In the genomic region with DNA sequence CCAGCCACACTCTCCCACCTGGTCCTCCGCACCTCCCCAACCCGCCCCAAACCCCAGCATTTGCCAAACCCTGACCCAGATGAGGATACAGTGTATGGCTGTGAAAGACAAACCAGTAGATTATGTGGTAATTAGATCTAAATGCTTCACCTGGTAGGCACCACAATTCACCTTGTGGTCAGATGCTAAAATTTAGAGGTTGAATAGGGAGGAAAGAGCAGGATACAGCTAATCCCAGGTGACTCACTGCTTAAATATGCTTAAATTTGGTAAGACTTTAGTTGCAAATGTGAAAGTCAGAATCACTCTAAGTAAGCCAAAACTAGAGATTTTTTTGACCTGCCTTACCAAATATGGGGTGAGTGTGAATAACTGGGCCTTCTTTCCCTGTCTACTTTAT, we compare ENCODE assay signal across 17 cellular contexts.
DNase-seq lines count a peak whose midpoint lies in the region; ATAC-seq, FAIRE-seq and TF ChIP-seq lines count a peak whose summit lies in the region.
"Had no signal": no experiment of that assay in that cellular context is flagged by ENCODE, and none has a peak within 500 bp of the region (broad histone marks: within the 10 kb centered on the region; RNA-seq: fewer than 3 reads in every experiment).

No MANE protein-coding gene starts in this region.

- H3K36me3 Mint-ChIP-seq in astrocyte (ENCODE audit: low read depth, unreplicated experiment), result no peaks in the 10 kb centered on the region
- H3K36me3 Mint-ChIP-seq: natural killer cell had no signal

- H4K20me1 ChIP-seq in astrocyte (ENCODE audit: insufficient read depth, low read length), result no peaks in the 10 kb centered on the region

- H3K9ac ChIP-seq in astrocyte (ENCODE audit: low read length), result no peak overlapping the region

- DNase-seq in HS-27A (ENCODE audit: low read depth), result peak; percentile 39
- peak; percentile 31 for DNase-seq in astrocyte (ENCODE audit: low read depth)
- peak; percentile 5 for DNase-seq in glomerular visceral epithelial cell (ENCODE audit: extremely low spot score)
- DNase-seq in spleen, result no peak
- no peak for DNase-seq in sigmoid colon
- no peak for DNase-seq in kidney glomerular epithelial cell (lab: John Stamatoyannopoulos, UW)
- DNase-seq: 8988T; activated CD4-positive, alpha-beta T cell treated with anti-CD3 and anti-CD28 coated beads, Interleukin-2, amount 10 ng/mL, durations not matched to agents 7 days and 5 days; activated effector memory CD4-positive, alpha-beta T cell treated with Interleukin-2 at 50 U/mL for 16 hours; KG1; natural killer cell; small intestine; SW 1271; transverse colon had no signal

- H3K36me3 ChIP-seq in ACC112 (ENCODE audit: insufficient read depth, low read length), result no peaks in the 10 kb centered on the region; the same call in 1 of the 2 replicates
- no peaks in the 10 kb centered on the region for H3K36me3 ChIP-seq in astrocyte (ENCODE audit: insufficient read depth, low read length)
- no peaks in the 10 kb centered on the region for H3K36me3 ChIP-seq in spleen
- no peaks in the 10 kb centered on the region for H3K36me3 ChIP-seq in sigmoid colon
- H3K36me3 ChIP-seq: esophagus muscularis mucosa, transverse colon had no signal

- intact Hi-C loops in spleen (cut with DNase I; ENCODE audit: low total_unique reads), result no loop called here
- intact Hi-C loops in sigmoid colon (cut with DNase I), result no loop called here

- no peak for TF ChIP-seq EP300 in sigmoid colon (IDR thresholded peaks at IDR 0.05)

- H3K27ac Mint-ChIP-seq in astrocyte (ENCODE audit: unreplicated experiment), result no peak overlapping the region
- H3K27ac Mint-ChIP-seq: activated CD4-positive, alpha-beta T cell treated with anti-CD3 and anti-CD28 coated beads, Interleukin-2, amount 10 ng/mL, durations not matched to agents 7 days and 5 days; natural killer cell had no signal

- H3K4me3 ChIP-seq in ACC112 (ENCODE audit: low read depth, low read length) (no peak overlapping the region), astrocyte (ENCODE audit: insufficient read depth, low read depth, low read length) (no peak overlapping the region), spleen (no peak overlapping the region), sigmoid colon (no peak overlapping the region)
- H3K4me3 ChIP-seq: esophagus muscularis mucosa, transverse colon had no signal

- no peak for ATAC-seq in HG03442 (IDR thresholded peaks at IDR 0.05; ENCODE audit: unreplicated experiment)
- ATAC-seq: natural killer cell had no signal

- H3K27me3 Mint-ChIP-seq in astrocyte (ENCODE audit: low read depth, unreplicated experiment), result no peaks in the 10 kb centered on the region

- TF ChIP-seq POLR2A in spleen (IDR thresholded peaks at IDR 0.05) (no peak), sigmoid colon (IDR thresholded peaks at IDR 0.05) (no peak)

- H3K27ac ChIP-seq in ACC112 (ENCODE audit: low read depth, low read length) (peak overlapping the region; percentile 49), astrocyte (ENCODE audit: low read depth, low read length) (no peak overlapping the region), spleen (no peak overlapping the region), sigmoid colon (no peak overlapping the region)
- H3K27ac ChIP-seq: esophagus muscularis mucosa, transverse colon had no signal

- no peaks in the 10 kb centered on the region for H3K9me3 Mint-ChIP-seq in astrocyte (ENCODE audit: unreplicated experiment)

- no peak for TF ChIP-seq CTCF in astrocyte (IDR thresholded peaks at IDR 0.05; ENCODE audit: insufficient read depth, low read depth, low read length)
- no peak for TF ChIP-seq CTCF in spleen (IDR thresholded peaks at IDR 0.05 in 8 of 11, conservative IDR thresholded peaks at IDR 0.05 in 3 of 11)
- TF ChIP-seq CTCF in sigmoid colon (IDR thresholded peaks at IDR 0.05), result no peak

- FAIRE-seq in astrocyte (lab: Jason Lieb, UNC), result peak; percentile 45
- FAIRE-seq: small intestine had no signal

- H3K4me2 ChIP-seq in astrocyte (ENCODE audit: low read length), result no peak overlapping the region

- H3K4me1 ChIP-seq in ACC112 (ENCODE audit: control insufficient read depth, insufficient read depth, low read length, unreplicated experiment), result peaks cover 20% of the 10 kb centered on the region
- no peaks in the 10 kb centered on the region for H3K4me1 ChIP-seq in astrocyte (ENCODE audit: insufficient read depth, low read length)
- H3K4me1 ChIP-seq in spleen, result peaks cover 0 to 6% (median 0%) of the 10 kb centered on the region in 6 donors
- peaks cover 0 to 6% (median 4%) of the 10 kb centered on the region in 4 donors for H3K4me1 ChIP-seq in sigmoid colon
- H3K4me1 ChIP-seq: transverse colon had no signal

- no peaks in the 10 kb centered on the region for H3K9me3 ChIP-seq in astrocyte (ENCODE audit: insufficient read depth, low read depth, low read length)
- no peaks in the 10 kb centered on the region for H3K9me3 ChIP-seq in spleen
- no peaks in the 10 kb centered on the region for H3K9me3 ChIP-seq in sigmoid colon
- H3K9me3 ChIP-seq: esophagus muscularis mucosa, transverse colon had no signal

- peak overlapping the region; percentile 53 for H2AFZ ChIP-seq in ACC112 (ENCODE audit: low read length, unreplicated experiment)
- H2AFZ ChIP-seq in astrocyte (ENCODE audit: low read depth, low read length), result no peak overlapping the region

- H3K4me1 Mint-ChIP-seq in astrocyte (ENCODE audit: low read depth, unreplicated experiment), result no peaks in the 10 kb centered on the region

- H3K27me3 ChIP-seq in ACC112 (ENCODE audit: insufficient read depth, low read length) (no peaks in the 10 kb centered on the region), astrocyte (ENCODE audit: insufficient read depth, low read length) (no peaks in the 10 kb centered on the region), spleen (replicated peaks in 1 of 7) (no peaks in the 10 kb centered on the region), sigmoid colon (no peaks in the 10 kb centered on the region)
- H3K27me3 ChIP-seq: esophagus muscularis mucosa, transverse colon had no signal

- 68 to 92% (median 91%) methylated on average over 2 of the region's 2 CpGs for WGBS in spleen, 5 donors
- WGBS in sigmoid colon, 2 donors, result 96 to 98% methylated on average over 2 of the region's 2 CpGs

- H3K79me2 ChIP-seq in ACC112 (ENCODE audit: control insufficient read depth, insufficient read depth, low read length, unreplicated experiment) (no peaks in the 10 kb centered on the region), astrocyte (ENCODE audit: insufficient read depth, low read length) (no peaks in the 10 kb centered on the region)

- no peak overlapping the region for H3K4me3 Mint-ChIP-seq in astrocyte (ENCODE audit: unreplicated experiment)
- H3K4me3 Mint-ChIP-seq: activated CD4-positive, alpha-beta T cell treated with anti-CD3 and anti-CD28 coated beads, Interleukin-2, amount 10 ng/mL, durations not matched to agents 7 days and 5 days; natural killer cell had no signal

Comparison
In these comparisons a context has a peak if more than half of its experiments do, and no peak if none do; other contexts are left out.
1. DNase-seq: peak in HS-27A (single experiment), astrocyte (single experiment) and glomerular visceral epithelial cell (single experiment); none in spleen (single experiment), sigmoid colon (single experiment) and kidney glomerular epithelial cell (single experiment).